1 cellular context compared by ENCODE assay signal in the genomic region with DNA sequence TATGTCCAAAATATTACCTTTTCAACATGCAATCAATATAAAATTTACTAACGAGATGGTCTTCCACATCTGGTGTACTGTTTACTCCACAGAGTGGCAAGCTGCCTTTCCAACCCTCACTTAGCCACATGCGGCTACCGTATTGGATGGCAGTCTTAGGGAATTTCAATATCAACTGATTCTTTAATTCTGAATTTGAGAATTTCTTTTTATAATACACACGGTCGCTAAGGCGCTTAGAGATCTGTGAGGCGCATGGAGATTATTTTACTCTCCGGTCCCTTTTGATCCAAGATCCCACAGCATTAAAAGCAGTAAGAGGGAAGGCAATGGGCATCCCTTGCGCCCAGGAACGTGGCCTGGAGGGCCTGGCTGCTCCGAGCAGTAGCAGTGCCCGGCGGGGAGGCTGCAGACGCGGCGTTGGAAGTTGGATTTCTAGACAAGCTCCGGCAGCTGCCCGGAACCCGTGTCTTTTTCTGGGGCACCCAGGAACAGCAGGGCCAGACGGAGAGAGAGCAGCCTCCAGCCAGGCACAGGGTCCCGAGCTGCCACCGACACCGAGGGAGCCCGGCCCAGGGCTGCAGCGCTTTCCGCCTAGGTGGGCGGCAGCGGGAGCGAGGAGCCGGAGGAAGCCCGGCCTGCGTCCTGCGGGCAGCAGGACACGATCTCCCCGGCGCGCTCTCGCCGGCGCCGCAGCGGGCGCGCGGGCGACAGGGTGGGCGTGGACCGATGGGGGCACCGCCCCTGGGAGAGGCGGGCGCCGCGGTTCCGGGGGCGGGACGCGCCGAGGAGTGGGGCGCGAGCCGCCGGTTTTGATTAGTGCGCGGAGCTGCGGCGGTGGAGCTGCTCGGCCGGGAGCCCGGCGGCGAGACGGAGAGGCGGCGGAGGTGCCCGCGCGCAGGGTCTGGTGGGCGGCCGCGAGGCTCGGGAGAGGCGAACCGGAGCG.
TF ChIP-seq lines count a peak whose summit lies in the region.

Gene UGCG, plus strand, starts transcription at position 819 of the 946 bp plus-strand sequence. CDS start 402 bp downstream, outside the sequence.

TF ChIP-seq in HepG2, 621 proteins besides CTCF, POLR2A, EP300 and RAD21 (continued from another document and continues in another):
- TF ChIP-seq ZNF407 (CRISPR knock-in tag; IDR thresholded peaks at IDR 0.05; ENCODE audit: not compliant biosample characterization) (no peak), HOXA7 (CRISPR knock-in tag; IDR thresholded peaks at IDR 0.05) (no peak), CCDC6 (CRISPR knock-in tag; IDR thresholded peaks at IDR 0.05) (no peak; the same call in 1 of the 2 replicates), NFIB (CRISPR knock-in tag; IDR thresholded peaks at IDR 0.05; ENCODE audit: borderline replicate concordance) (no peak), ARID4A (CRISPR knock-in tag; IDR thresholded peaks at IDR 0.05; ENCODE audit: borderline replicate concordance) (peak; percentile 50; the same call in 1 of the 2 replicates), ZNF530 (CRISPR knock-in tag; IDR thresholded peaks at IDR 0.05; ENCODE audit: low read depth) (no peak), TERF1 (CRISPR knock-in tag; IDR thresholded peaks at IDR 0.05) (no peak; the same call in 1 of the 2 replicates), ZNF547 (CRISPR knock-in tag; IDR thresholded peaks at IDR 0.05) (peak; percentile 78), ZSCAN12 (CRISPR knock-in tag; IDR thresholded peaks at IDR 0.05) (0 out of 2 replicates have a peak, but pooled peaks have one; percentile 77), PAX8 (CRISPR knock-in tag; IDR thresholded peaks at IDR 0.05; ENCODE audit: borderline replicate concordance) (no peak), SATB2 (CRISPR knock-in tag; IDR thresholded peaks at IDR 0.05) (peak; percentile 26; the same call in 1 of the 2 replicates), ZNF572 (CRISPR knock-in tag; IDR thresholded peaks at IDR 0.05) (no peak), ZFP36L1 (CRISPR knock-in tag; IDR thresholded peaks at IDR 0.05) (no peak), ZBTB21 (CRISPR knock-in tag; IDR thresholded peaks at IDR 0.05) (no peak), ZUFSP (CRISPR knock-in tag; IDR thresholded peaks at IDR 0.05; ENCODE audit: borderline replicate concordance) (no peak), ARNT (IDR thresholded peaks at IDR 0.05) (no peak), MED8 (CRISPR knock-in tag; IDR thresholded peaks at IDR 0.05; ENCODE audit: insufficient replicate concordance) (no peak), ZNF180 (CRISPR knock-in tag; IDR thresholded peaks at IDR 0.05; ENCODE audit: borderline replicate concordance, low read depth) (no peak), ZBTB4 (CRISPR knock-in tag; IDR thresholded peaks at IDR 0.05; ENCODE audit: borderline replicate concordance) (no peak), SMAD9 (CRISPR knock-in tag; IDR thresholded peaks at IDR 0.05) (no peak)
- TF ChIP-seq, protein P1, sequence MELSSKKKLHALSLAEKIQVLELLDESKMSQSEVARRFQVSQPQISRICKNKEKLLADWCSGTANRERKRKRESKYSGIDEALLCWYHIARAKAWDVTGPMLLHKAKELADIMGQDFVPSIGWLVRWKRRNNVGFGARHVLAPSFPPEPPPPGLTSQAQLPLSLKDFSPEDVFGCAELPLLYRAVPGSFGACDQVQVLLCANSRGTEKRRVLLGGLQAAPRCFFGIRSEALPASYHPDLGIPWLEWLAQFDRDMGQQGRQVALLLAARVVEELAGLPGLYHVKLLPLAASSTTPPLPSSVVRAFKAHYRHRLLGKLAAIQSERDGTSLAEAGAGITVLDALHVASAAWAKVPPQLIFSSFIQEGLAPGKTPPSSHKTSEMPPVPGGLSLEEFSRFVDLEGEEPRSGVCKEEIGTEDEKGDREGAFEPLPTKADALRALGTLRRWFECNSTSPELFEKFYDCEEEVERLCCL (CRISPR knock-in tag; IDR thresholded peaks at IDR 0.05; ENCODE audit: borderline replicate concordance): no peak
- TF ChIP-seq, protein P2, sequence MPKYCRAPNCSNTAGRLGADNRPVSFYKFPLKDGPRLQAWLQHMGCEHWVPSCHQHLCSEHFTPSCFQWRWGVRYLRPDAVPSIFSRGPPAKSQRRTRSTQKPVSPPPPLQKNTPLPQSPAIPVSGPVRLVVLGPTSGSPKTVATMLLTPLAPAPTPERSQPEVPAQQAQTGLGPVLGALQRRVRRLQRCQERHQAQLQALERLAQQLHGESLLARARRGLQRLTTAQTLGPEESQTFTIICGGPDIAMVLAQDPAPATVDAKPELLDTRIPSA (CRISPR knock-in tag; IDR thresholded peaks at IDR 0.05; ENCODE audit: borderline replicate concordance): no peak
- TF ChIP-seq, protein P3, sequence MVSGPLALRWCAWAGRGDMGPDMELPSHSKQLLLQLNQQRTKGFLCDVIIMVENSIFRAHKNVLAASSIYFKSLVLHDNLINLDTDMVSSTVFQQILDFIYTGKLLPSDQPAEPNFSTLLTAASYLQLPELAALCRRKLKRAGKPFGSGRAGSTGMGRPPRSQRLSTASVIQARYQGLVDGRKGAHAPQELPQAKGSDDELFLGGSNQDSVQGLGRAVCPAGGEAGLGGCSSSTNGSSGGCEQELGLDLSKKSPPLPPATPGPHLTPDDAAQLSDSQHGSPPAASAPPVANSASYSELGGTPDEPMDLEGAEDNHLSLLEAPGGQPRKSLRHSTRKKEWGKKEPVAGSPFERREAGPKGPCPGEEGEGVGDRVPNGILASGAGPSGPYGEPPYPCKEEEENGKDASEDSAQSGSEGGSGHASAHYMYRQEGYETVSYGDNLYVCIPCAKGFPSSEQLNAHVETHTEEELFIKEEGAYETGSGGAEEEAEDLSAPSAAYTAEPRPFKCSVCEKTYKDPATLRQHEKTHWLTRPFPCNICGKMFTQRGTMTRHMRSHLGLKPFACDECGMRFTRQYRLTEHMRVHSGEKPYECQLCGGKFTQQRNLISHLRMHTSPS (CRISPR knock-in tag; IDR thresholded peaks at IDR 0.05; ENCODE audit: low read depth): peak; percentile 78
